In genomic region chr22:50582562-50583293, GRCh38 we compare ENCODE assay signal across 1 cellular context.
TF ChIP-seq lines count a peak whose summit lies in the region.

Gene CHKB (minus strand): TSS chr22:50582849. CDS start chr22:50582781, 68 bp downstream.

TF ChIP-seq in SK-N-SH, 30 proteins besides CTCF, POLR2A, EP300 and RAD21 (continued from another document):
- TF ChIP-seq USF1 (IDR thresholded peaks at IDR 0.05; ENCODE audit: borderline replicate concordance, low read depth) (no peak), NRF1 (IDR thresholded peaks at IDR 0.05; ENCODE audit: low read depth, low read length) (peak; percentile 91), RCOR1 (IDR thresholded peaks at IDR 0.05; ENCODE audit: low read length) (no peak), USF2 (IDR thresholded peaks at IDR 0.05; ENCODE audit: borderline replicate concordance, low read depth, low read length) (no peak), ZBTB33 (IDR thresholded peaks at IDR 0.05; ENCODE audit: borderline replicate concordance, low read depth) (no peak), MAX (IDR thresholded peaks at IDR 0.05; ENCODE audit: low read depth) (no peak; the same call in 1 of the 2 replicates), FOSL2 (IDR thresholded peaks at IDR 0.05; ENCODE audit: borderline replicate concordance, low read depth) (no peak), MXI1 (IDR thresholded peaks at IDR 0.05; ENCODE audit: low read depth, low read length) (peak; percentile 64; the same call in 1 of the 2 replicates), EZH2phosphoT487 (IDR thresholded peaks at IDR 0.05; ENCODE audit: borderline replicate concordance, low read depth) (no peak)
